8 cellular contexts compared by ENCODE assay signal in genomic region chr1:169893645-169894423, GRCh38. TPM values are rescaled to one million over a fixed set of nuclear protein-coding genes. Genes with fewer than 3 reads are reported as not detected.
DNase-seq lines count a peak whose midpoint lies in the region; ATAC-seq, FAIRE-seq and TF ChIP-seq lines count a peak whose summit lies in the region.

Gene SCYL3, minus strand, starts transcription at chr1:169893896. Its CDS starts 5,056 bp downstream, at chr1:169888840.

- peak; percentile 97 for FAIRE-seq in endothelial cell of umbilical vein (lab: Jason Lieb, UNC)

- H3K4me1 ChIP-seq in OCI-LY3 (ENCODE audit: low read length) (peaks cover 36% of the 10 kb centered on the region), endothelial cell of umbilical vein (ENCODE audit: control insufficient read depth, extremely low read depth, insufficient read depth, low read length) (peaks cover 16% of the 10 kb centered on the region)

- dilution Hi-C loops in endothelial cell of umbilical vein (cut with MboI; ENCODE audit: extremely low pct_ligation_motif_present, low sequenced_read_pairs) = no loop called here

- peak within 1 kb of the TSS; percentile 89 for H3K4me2 ChIP-seq in OCI-LY3 (ENCODE audit: low read length)
- H3K4me2 ChIP-seq in endothelial cell of umbilical vein (ENCODE audit: insufficient read depth, low read length) = peak within 1 kb of the TSS; percentile 100

- H3K79me2 ChIP-seq in OCI-LY3 (ENCODE audit: low read length) (peaks cover 44% of the 10 kb centered on the region), endothelial cell of umbilical vein (ENCODE audit: control insufficient read depth, insufficient read depth, low read length) (peaks cover 22% of the 10 kb centered on the region)

- peak within 1 kb of the TSS; percentile 81 for H3K4me3 ChIP-seq in OCI-LY3 (ENCODE audit: low read length)
- peak within 1 kb of the TSS; percentile 74 to 94 (median 93) for H3K4me3 ChIP-seq in endothelial cell of umbilical vein (replicated peaks in 1 of 3; ENCODE audit: insufficient read depth in 1 of 3, low read depth in 1 of 3, low read length in 3 of 3)

- CTCF ChIA-PET in endothelial cell of umbilical vein (lab: Charles Lee) = interaction anchor here (0.7 to 2.4 kb wide), 8 partner anchors 13 to 795 kb away, joined by 3 to 7 read pairs (median 4); partner anchors contain the start of gene F5

- H4K20me1 ChIP-seq in OCI-LY3 (ENCODE audit: insufficient read depth, low read length) (peaks cover 8% of the 10 kb centered on the region; the same call in 1 of the 2 replicates), endothelial cell of umbilical vein (replicated peaks; ENCODE audit: control insufficient read depth, extremely low read depth, insufficient read depth, low read length) (no peaks in the 10 kb centered on the region)

- H3K27me3 ChIP-seq in OCI-LY3 (ENCODE audit: low read depth, low read length) (no peaks in the 10 kb centered on the region), endothelial cell of umbilical vein (ENCODE audit: control insufficient read depth in 2 of 2, insufficient read depth in 2 of 2, low read length in 2 of 2) (peaks cover 12 to 20% of the 10 kb centered on the region in 2 experiments)

- H3K36me3 ChIP-seq in OCI-LY3 (replicated peaks; ENCODE audit: low read depth, low read length) (no peaks in the 10 kb centered on the region), endothelial cell of umbilical vein (ENCODE audit: control insufficient read depth in 2 of 2, extremely low read depth in 1 of 2, insufficient read depth in 2 of 2, low read length in 2 of 2) (no peaks in the 10 kb centered on the region)

- H3K9me3 ChIP-seq in OCI-LY3 (ENCODE audit: insufficient read depth, low read length) = no peaks in the 10 kb centered on the region
- no peaks in the 10 kb centered on the region for H3K9me3 ChIP-seq in endothelial cell of umbilical vein (replicated peaks; ENCODE audit: control insufficient read depth, insufficient read depth, low read length)

- peak within 1 kb of the TSS; percentile 87 for H3K9ac ChIP-seq in OCI-LY3 (ENCODE audit: low read length)
- H3K9ac ChIP-seq in endothelial cell of umbilical vein (replicated peaks; ENCODE audit: extremely low read depth, insufficient read depth, low read length) = peak within 1 kb of the TSS; percentile 99

- peak; percentile 91 for ATAC-seq in GM21515 (IDR thresholded peaks at IDR 0.05; ENCODE audit: unreplicated experiment)

- DNase-seq in D341Med (ENCODE audit: low spot score) (peak; percentile 97), HuH-7 (ENCODE audit: low spot score) (peak; percentile 97), activated T-cell treated with anti-CD3 and anti-CD28 coated beads for 1 hour (ENCODE audit: low read depth) (peak; percentile 77), endothelial cell of umbilical vein (ENCODE audit: low read depth, low spot score) (peak; percentile 98), midbrain (lab: John Stamatoyannopoulos, UW) (peak; percentile 97)
- peak; percentile 71 to 79 for DNase-seq in stimulated activated CD8-positive, alpha-beta memory T cell treated with anti-CD3 and anti-CD28 coated beads, Interleukin-2, amount 100 ng/mL, for 1 hour (ENCODE audit: low read depth in 2 of 2)

- POLR2A ChIA-PET in endothelial cell of umbilical vein (lab: Charles Lee) = interaction anchor here (0.5 kb wide), 1 partner anchor 75 kb away, joined by 3 read pairs; no protein-coding TSS in a partner anchor

- peak; percentile 68 for TF ChIP-seq POLR2A in endothelial cell of umbilical vein (IDR thresholded peaks at IDR 0.05; ENCODE audit: low read depth, low read length)

- peak within 1 kb of the TSS; percentile 96 for H2AFZ ChIP-seq in OCI-LY3 (ENCODE audit: low read depth, low read length)
- H2AFZ ChIP-seq in endothelial cell of umbilical vein (ENCODE audit: low read depth, low read length) = peak within 1 kb of the TSS; percentile 95

- BruUV-seq in endothelial cell of umbilical vein (replicated peaks; lab: Mats Ljungman, UMichigan) = no TSS peak

- TF ChIP-seq CTCF in OCI-LY3 (IDR thresholded peaks at IDR 0.05; ENCODE audit: low read depth, low read length) (no peak), endothelial cell of umbilical vein (IDR thresholded peaks at IDR 0.05; ENCODE audit: extremely low read depth in 1 of 2, insufficient read depth in 1 of 2, low read depth in 1 of 2, low read length in 2 of 2) (no peak)

- intact Hi-C loops in endothelial cell of umbilical vein (cut with micrococcal nuclease) = loop anchor here (1.0 to 5.0 kb wide), 7 partner anchors 48 to 787 kb away; partner anchors contain the start of genes ATP1B1, GORAB, KIFAP3 and METTL18

- no peaks in the 10 kb centered on the region for H3K9me1 ChIP-seq in endothelial cell of umbilical vein (replicated peaks; ENCODE audit: control insufficient read depth, extremely low read depth, insufficient read depth, low read length)

- H3K27ac ChIP-seq in OCI-LY3 (ENCODE audit: low read length) = peak within 1 kb of the TSS; percentile 83
- H3K27ac ChIP-seq in endothelial cell of umbilical vein (ENCODE audit: insufficient read depth, low read depth, low read length) = peak within 1 kb of the TSS; percentile 100

TF ChIP-seq in endothelial cell of umbilical vein, 7 proteins besides CTCF, POLR2A, EP300 and RAD21:
- TF ChIP-seq EZH2 (IDR thresholded peaks at IDR 0.05; ENCODE audit: borderline replicate concordance, low read depth, low read length, severe bottlenecking) = no peak
- TF ChIP-seq MAX (IDR thresholded peaks at IDR 0.05; ENCODE audit: insufficient read depth, insufficient read length) = no peak
- peak; percentile 86 for TF ChIP-seq JUN (IDR thresholded peaks at IDR 0.05; ENCODE audit: borderline replicate concordance, insufficient read depth, insufficient read length, low read depth)
- no peak for TF ChIP-seq GATA2 (IDR thresholded peaks at IDR 0.05; ENCODE audit: insufficient read depth, insufficient read length, low read depth, low read length)
- TF ChIP-seq FOS (IDR thresholded peaks at IDR 0.05; ENCODE audit: borderline replicate concordance, insufficient read depth, low read length) = peak; percentile 6
- TF ChIP-seq POLR2AphosphoS5 (IDR thresholded peaks at IDR 0.05; ENCODE audit: insufficient read depth, low read depth, low read length) = peak; percentile 59
- peak; percentile 59 for TF ChIP-seq MYC (IDR thresholded peaks at IDR 0.05; ENCODE audit: low read depth, low read length)

RNA-seq across cellular contexts. Expression of gene SCYL3, which starts in this region (rescaled TPM):
- 5.6 and 6.2 TPM in 2 replicates for total RNA-seq in endothelial cell of umbilical vein
- polyA plus RNA-seq in endothelial cell of umbilical vein = 2.7 and 3.3 TPM in 2 replicates
- polyA plus RNA-seq in endothelial cell of umbilical vein (2011; cell fraction: cytosol; rRNA removed) = 3.1 and 3.7 TPM in 2 replicates
- 8.8 and 9.7 TPM in 2 replicates for polyA plus RNA-seq in endothelial cell of umbilical vein (2011; cell fraction: nucleus; rRNA removed)
- 2.6 and 2.7 TPM in 2 replicates for polyA plus RNA-seq in endothelial cell of umbilical vein (2012)
- polyA minus RNA-seq in endothelial cell of umbilical vein = 9.2 and 12.9 TPM in 2 replicates
- polyA minus RNA-seq in endothelial cell of umbilical vein (2011; cell fraction: cytosol; rRNA and poly(A)+ RNA removed) = 3.6 TPM
- polyA minus RNA-seq in endothelial cell of umbilical vein (2011; cell fraction: nucleus; rRNA and poly(A)+ RNA removed) = 7.0 and 11.2 TPM in 2 replicates

Comparison
In these comparisons a context has a peak if more than half of its experiments do, and no peak if none do; other contexts are left out.
1. Peak in every context shown above with its lines: DNase-seq, ATAC-seq, H3K4me3 ChIP-seq and H3K27ac ChIP-seq.